Comparison of ENCODE assay signal across 10 cellular contexts in the genomic region with DNA sequence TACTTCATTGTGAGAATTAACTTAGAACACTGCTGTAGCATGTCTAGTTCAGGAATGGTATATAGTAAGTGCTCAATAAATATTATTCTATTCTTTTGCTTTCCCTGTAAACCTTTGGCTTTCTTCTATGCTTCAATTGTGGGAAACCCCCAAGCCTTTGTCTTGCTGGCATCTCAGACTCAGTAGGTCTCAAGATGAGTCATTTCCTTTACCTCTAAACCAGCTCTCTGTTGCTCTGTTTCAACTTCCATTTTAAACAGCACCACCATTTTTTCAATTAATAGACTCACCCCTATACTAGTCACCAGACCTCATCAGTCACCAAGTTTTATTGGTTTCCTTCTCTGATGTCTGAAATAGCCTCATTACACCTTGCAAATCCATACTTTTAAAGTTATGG. TPM values are rescaled to one million over a fixed set of nuclear protein-coding genes. Genes with fewer than 3 reads are reported as not detected.
DNase-seq lines count a peak whose midpoint lies in the region; ATAC-seq, FAIRE-seq and TF ChIP-seq lines count a peak whose summit lies in the region.
"Had no signal": no experiment of that assay in that cellular context is flagged by ENCODE, and none has a peak within 500 bp of the region (broad histone marks: within the 10 kb centered on the region; RNA-seq: fewer than 3 reads in every experiment).

No MANE protein-coding gene starts in this region.

- H3K27ac Mint-ChIP-seq in astrocyte (ENCODE audit: unreplicated experiment) = peak overlapping the region; percentile 21
- H3K27ac Mint-ChIP-seq: WTC11 had no signal

- H3K4me1 ChIP-seq in astrocyte (ENCODE audit: insufficient read depth, low read length) = no peaks in the 10 kb centered on the region

- H3K9me3 ChIP-seq in astrocyte (ENCODE audit: insufficient read depth, low read depth, low read length) = no peaks in the 10 kb centered on the region

- FAIRE-seq in astrocyte (lab: Jason Lieb, UNC) = no peak

- H3K4me1 Mint-ChIP-seq in astrocyte (ENCODE audit: low read depth, unreplicated experiment) = peaks cover 13% of the 10 kb centered on the region

- no peaks in the 10 kb centered on the region for H3K36me3 ChIP-seq in astrocyte (ENCODE audit: insufficient read depth, low read length)

- H3K4me2 ChIP-seq in astrocyte (ENCODE audit: low read length) = no peak overlapping the region

- no peak overlapping the region for H3K4me3 ChIP-seq in astrocyte (ENCODE audit: insufficient read depth, low read depth, low read length)

- peak; percentile 99 for ATAC-seq in GM18502 (IDR thresholded peaks at IDR 0.05; ENCODE audit: poor library complexity, unreplicated experiment)
- peak; percentile 97 for ATAC-seq in GM21381 (IDR thresholded peaks at IDR 0.05; ENCODE audit: unreplicated experiment)
- peak; percentile 98 for ATAC-seq in HG03342 (IDR thresholded peaks at IDR 0.05; ENCODE audit: unreplicated experiment)
- ATAC-seq in Right ventricle myocardium superior (ENCODE audit: poor library complexity) = no peak
- ATAC-seq: WTC11 had no signal

- H3K27ac ChIP-seq in astrocyte (ENCODE audit: low read depth, low read length) = no peak overlapping the region

- no peaks in the 10 kb centered on the region for H3K27me3 Mint-ChIP-seq in astrocyte (ENCODE audit: low read depth, unreplicated experiment)

- no peak overlapping the region for H3K9ac ChIP-seq in astrocyte (ENCODE audit: low read length)

- H2AFZ ChIP-seq in astrocyte (ENCODE audit: low read depth, low read length) = no peak overlapping the region

- H4K20me1 ChIP-seq in astrocyte (ENCODE audit: insufficient read depth, low read length) = no peaks in the 10 kb centered on the region

- no peaks in the 10 kb centered on the region for H3K36me3 Mint-ChIP-seq in astrocyte (ENCODE audit: low read depth, unreplicated experiment)
- H3K36me3 Mint-ChIP-seq: WTC11 had no signal

- TF ChIP-seq CTCF in astrocyte (IDR thresholded peaks at IDR 0.05; ENCODE audit: insufficient read depth, low read depth, low read length) = no peak

- H3K79me2 ChIP-seq in astrocyte (ENCODE audit: insufficient read depth, low read length) = no peaks in the 10 kb centered on the region

- intact Hi-C loops in Right ventricle myocardium superior (cut with DNase I) = no loop called here

- H3K27me3 ChIP-seq in astrocyte (ENCODE audit: insufficient read depth, low read length) = no peaks in the 10 kb centered on the region

- DNase-seq in astrocyte (ENCODE audit: low read depth) (no peak), NCI-H2029 (lab: John Stamatoyannopoulos, UW) (no peak), NCI-H510A (lab: John Stamatoyannopoulos, UW) (no peak), LoVo (ENCODE audit: low spot score) (no peak), Right ventricle myocardium superior (no peak)
- DNase-seq: MV-4-11 had no signal

- H3K9me3 Mint-ChIP-seq in astrocyte (ENCODE audit: unreplicated experiment) = peaks cover 2% of the 10 kb centered on the region
- H3K9me3 Mint-ChIP-seq: WTC11 had no signal

- H3K4me3 Mint-ChIP-seq in astrocyte (ENCODE audit: unreplicated experiment) = no peak overlapping the region
- H3K4me3 Mint-ChIP-seq: WTC11 had no signal

RNA-seq across cellular contexts. Expression of a gene that starts 43.5 kb away (rescaled TPM):
- 36.0 and 44.0 TPM in 2 replicates for total RNA-seq in astrocyte
- total RNA-seq in Right ventricle myocardium superior = 130 TPM
